Comparison of ENCODE assay signal across 21 cellular contexts in genomic region chr2:200484934-200485333, GRCh38.
"Had no signal": no experiment of that assay in that cellular context is flagged by ENCODE, and none has a peak within 500 bp of the region (broad histone marks: within the 10 kb centered on the region; RNA-seq: fewer than 3 reads in every experiment).

No MANE protein-coding gene starts in this region.

- H3K27ac Mint-ChIP-seq: activated naive CD8-positive, alpha-beta T cell; activated T-cell treated with anti-CD3 and anti-CD28 coated beads, Interleukin-2, amount 50 U/mL, for 72 hours; nephron; stimulated activated memory B cell treated with anti-CD40 and anti-IgM and Interleukin-4, amounts not matched to agents 10 μg/mL and 1 μg/mL and 100 μg/mL, for 72 hours; T-helper 1 cell treated with Interleukin-12 subunit alpha and Interleukin-12 subunit beta and Interleukin-4 antibody, amounts not matched to agents 30 μg/mL and 1 μg/mL, for 36 hours had no signal

- H3K27me3 ChIP-seq: dorsolateral prefrontal cortex, foreskin keratinocyte, upper lobe of left lung had no signal

- H3K9me3 ChIP-seq: lower lobe of right lung, prostate gland, thoracic aorta, upper lobe of left lung had no signal

- H3K4me1 Mint-ChIP-seq: stimulated activated memory B cell treated with anti-CD40 and anti-IgM and Interleukin-4, amounts not matched to agents 10 μg/mL and 1 μg/mL and 100 μg/mL, for 72 hours had no signal

- H3K4me3 Mint-ChIP-seq: activated naive CD8-positive, alpha-beta T cell; activated T-cell treated with anti-CD3 and anti-CD28 coated beads, Interleukin-2, amount 50 U/mL, for 72 hours; nephron; stimulated activated memory B cell treated with anti-CD40 and anti-IgM and Interleukin-4, amounts not matched to agents 10 μg/mL and 1 μg/mL and 100 μg/mL, for 72 hours; T-helper 1 cell treated with Interleukin-12 subunit alpha and Interleukin-12 subunit beta and Interleukin-4 antibody, amounts not matched to agents 30 μg/mL and 1 μg/mL, for 36 hours had no signal

- ATAC-seq: activated CD4-positive, CD25-positive, alpha-beta regulatory T cell treated with anti-CD3 and anti-CD28 coated beads, Interleukin-2, amount 50 U/mL, for 24 hours; activated T-cell treated with anti-CD3 and anti-CD28 coated beads, Interleukin-2, amount 50 U/mL, for 72 hours; foreskin keratinocyte; lower lobe of right lung; right cardiac atrium; stimulated activated memory B cell treated with anti-CD40 and anti-IgM and Interleukin-4, amounts not matched to agents 10 μg/mL and 1 μg/mL and 100 μg/mL, for 72 hours had no signal

- H3K27ac ChIP-seq: dorsolateral prefrontal cortex, epithelial cell of prostate, foreskin keratinocyte, lower lobe of right lung, prostate gland, thoracic aorta, upper lobe of left lung had no signal

- H3K9me3 Mint-ChIP-seq: activated T-cell treated with anti-CD3 and anti-CD28 coated beads, Interleukin-2, amount 50 U/mL, for 72 hours; nephron; stimulated activated memory B cell treated with anti-CD40 and anti-IgM and Interleukin-4, amounts not matched to agents 10 μg/mL and 1 μg/mL and 100 μg/mL, for 72 hours; T-helper 1 cell treated with Interleukin-12 subunit alpha and Interleukin-12 subunit beta and Interleukin-4 antibody, amounts not matched to agents 30 μg/mL and 1 μg/mL, for 36 hours had no signal

- DNase-seq: activated gamma-delta T cell; activated T-cell treated with anti-CD3 and anti-CD28 coated beads, Interleukin-2, amount 50 U/mL, for 72 hours; amniotic stem cell; caudate nucleus; dorsolateral prefrontal cortex; foreskin keratinocyte; hippocampal formation; lower lobe of right lung; occipital lobe; right cardiac atrium; small intestine; stimulated activated CD4-positive, alpha-beta T cell treated with anti-CD3 and anti-CD28 coated beads, Interleukin-4, amount 100 ng/mL, for 4 hours; upper lobe of left lung had no signal

- H3K4me3 ChIP-seq: dorsolateral prefrontal cortex, lower lobe of right lung, prostate gland, thoracic aorta, upper lobe of left lung had no signal

- H3K36me3 ChIP-seq: prostate gland had no signal

- H3K36me3 Mint-ChIP-seq: activated naive CD8-positive, alpha-beta T cell had no signal
